Comparison of ENCODE assay signal across 2 cellular contexts in genomic region chr22:19942071-19942885, GRCh38.
TF ChIP-seq lines count a peak whose summit lies in the region.

No MANE protein-coding gene starts in this region.

TF ChIP-seq in HCT116, 20 proteins besides CTCF, POLR2A, EP300 and RAD21:
- no peak for TF ChIP-seq JUND (IDR thresholded peaks at IDR 0.05)
- TF ChIP-seq REST (IDR thresholded peaks at IDR 0.05; ENCODE audit: low read depth): no peak
- no peak for TF ChIP-seq ZFX (IDR thresholded peaks at IDR 0.05)
- TF ChIP-seq POLR2AphosphoS5 (IDR thresholded peaks at IDR 0.05; ENCODE audit: low read depth, low read length): no peak
- TF ChIP-seq MAX (IDR thresholded peaks at IDR 0.05): peak; percentile 24; the same call in 1 of the 2 replicates
- no peak for TF ChIP-seq EZH2phosphoT487 (IDR thresholded peaks at IDR 0.05; ENCODE audit: borderline replicate concordance)
- TF ChIP-seq YY1 (IDR thresholded peaks at IDR 0.05; ENCODE audit: extremely low read depth, insufficient replicate concordance, low read depth, low read length): no peak

TF ChIP-seq in H1, 55 proteins besides CTCF, POLR2A, EP300 and RAD21:
- TF ChIP-seq BCL11A (IDR thresholded peaks at IDR 0.05; ENCODE audit: low read depth in 2 of 2, low read length in 2 of 2): no peak
- no peak for TF ChIP-seq RBBP5 (IDR thresholded peaks at IDR 0.05; ENCODE audit: borderline replicate concordance, low read depth, low read length)
- TF ChIP-seq KDM4A (IDR thresholded peaks at IDR 0.05; ENCODE audit: low read depth, low read length, severe bottlenecking): peak; percentile 34
- no peak for TF ChIP-seq SP1 (IDR thresholded peaks at IDR 0.05; ENCODE audit: low read depth, low read length)
- no peak for TF ChIP-seq BRCA1 (IDR thresholded peaks at IDR 0.05; ENCODE audit: low read depth, low read length)
TF ChIP-seq in H1: peak in this region for 1.
